Comparison of ENCODE assay signal across 8 cellular contexts in genomic region chr9:111631071-111631971, GRCh38. TPM values are rescaled to one million over a fixed set of nuclear protein-coding genes. Genes with fewer than 3 reads are reported as not detected.
DNase-seq lines count a peak whose midpoint lies in the region; ATAC-seq and TF ChIP-seq lines count a peak whose summit lies in the region.

Gene DNAJC25, plus strand, starts transcription at chr9:111631334. Its CDS starts 74 bp downstream, at chr9:111631408.

- TF ChIP-seq POLR2A in GM19193 (IDR thresholded peaks at IDR 0.05; ENCODE audit: extremely low read depth, insufficient read depth, insufficient read length) = peak; percentile 100

- H3K4me3 ChIP-seq in kidney epithelial cell (ENCODE audit: low read depth, low read length) = peak within 1 kb of the TSS; percentile 92

- H3K36me3 ChIP-seq in kidney epithelial cell (ENCODE audit: control insufficient read depth, insufficient read depth, low read length) = no peaks in the 10 kb centered on the region

- DNase-seq in Ammon's horn (ENCODE audit: low spot score) = peak; percentile 99
- peak; percentile 98 for DNase-seq in NCI-H460 (ENCODE audit: extremely low read depth, low read depth)
- peak; percentile 96 for DNase-seq in activated CD4-positive, alpha-beta T cell treated with anti-CD3 and anti-CD28 coated beads for 1 hour
- peak; percentile 99 for DNase-seq in cerebellum (ENCODE audit: low spot score)
- peak; percentile 98 for DNase-seq in kidney epithelial cell (ENCODE audit: low read depth)
- peak; percentile 96 for DNase-seq in stimulated activated CD4-positive, alpha-beta T cell treated with anti-CD3 and anti-CD28 coated beads, Interleukin-15, amount 100 ng/mL, for 24 hours

- TF ChIP-seq CTCF in kidney epithelial cell (IDR thresholded peaks at IDR 0.05; ENCODE audit: insufficient read depth, low read length, poor library complexity, severe bottlenecking) = no peak

- no peaks in the 10 kb centered on the region for H3K27me3 ChIP-seq in kidney epithelial cell (ENCODE audit: control insufficient read depth, insufficient read depth, low read length)

- peak; percentile 98 for ATAC-seq in HG03432 (IDR thresholded peaks at IDR 0.05; ENCODE audit: unreplicated experiment)

RNA-seq across cellular contexts. Expression of gene DNAJC25, which starts in this region (rescaled TPM):
- 10.5 and 12.0 TPM in 2 replicates for total RNA-seq in NCI-H460 (2014; rRNA removed; shearing (Covaris generic))
- polyA plus RNA-seq in NCI-H460 (2014; cell fraction: nucleus; rRNA removed) = 13.2 and 16.9 TPM in 2 replicates
- 4.4 TPM for total RNA-seq in cerebellum
- 5.7 and 8.1 TPM in 2 replicates for total RNA-seq in kidney epithelial cell

Comparison
In these comparisons a context has a peak if more than half of its experiments do, and no peak if none do; other contexts are left out.
1. Peak in every context shown above with its lines: DNase-seq, ATAC-seq and H3K4me3 ChIP-seq.